ENCODE assay signal across 1 cellular context in genomic region chr14:71709076-71709475, GRCh38.
TF ChIP-seq lines count a peak whose summit lies in the region.

No MANE protein-coding gene starts in this region.

TF ChIP-seq in IMR-90, 13 proteins besides CTCF, POLR2A, EP300 and RAD21:
- TF ChIP-seq ELK1 (IDR thresholded peaks at IDR 0.05; ENCODE audit: borderline replicate concordance, low read depth, low read length) (no peak), SMC3 (IDR thresholded peaks at IDR 0.05; ENCODE audit: low read depth, low read length) (no peak), RCOR1 (IDR thresholded peaks at IDR 0.05; ENCODE audit: insufficient replicate concordance, low read length) (no peak)
